Comparison of ENCODE assay signal across 9 cellular contexts in genomic region chr2:55283083-55283482, GRCh38. TPM values are rescaled to one million over a fixed set of nuclear protein-coding genes. Genes with fewer than 3 reads are reported as not detected.
A peak's percentile ranks its signal among the peaks of the same experiment; 100 is the strongest.
DNase-seq lines count a peak whose midpoint lies in the region; ATAC-seq, FAIRE-seq and TF ChIP-seq lines count a peak whose summit lies in the region.
"Had no signal": no experiment of that assay in that cellular context is flagged by ENCODE, and none has a peak within 500 bp of the region (broad histone marks: within the 10 kb centered on the region; RNA-seq: fewer than 3 reads in every experiment).

No MANE protein-coding gene starts in this region.

- TF ChIP-seq CTCF in fibroblast of villous mesenchyme (IDR thresholded peaks at IDR 0.05; ENCODE audit: insufficient read depth, low read depth, low read length), result no peak

- no peaks in the 10 kb centered on the region for H3K9me3 Mint-ChIP-seq in activated T-cell treated with anti-CD3 and anti-CD28 coated beads, Interleukin-2, amount 50 U/mL, for 72 hours
- no peaks in the 10 kb centered on the region for H3K9me3 Mint-ChIP-seq in T-cell
- no peaks in the 10 kb centered on the region for H3K9me3 Mint-ChIP-seq in stimulated activated naive CD8-positive, alpha-beta T cell treated with anti-CD3 and anti-CD28 coated beads, Interleukin-15, amount 100 ng/mL, for 72 hours

- FAIRE-seq in HTR-8/SVneo (lab: Jason Lieb, UNC), result no peak

- H3K4me3 ChIP-seq in fibroblast of villous mesenchyme (ENCODE audit: low read depth, low read length), result peak overlapping the region; percentile 84

- H3K4me3 Mint-ChIP-seq in activated T-cell treated with anti-CD3 and anti-CD28 coated beads, Interleukin-2, amount 50 U/mL, for 72 hours, result peak overlapping the region; percentile 37 to 89
- H3K4me3 Mint-ChIP-seq in T-cell, result peak overlapping the region; percentile 72 to 89 (median 89)
- H3K4me3 Mint-ChIP-seq in stimulated activated naive CD8-positive, alpha-beta T cell treated with anti-CD3 and anti-CD28 coated beads, Interleukin-15, amount 100 ng/mL, for 72 hours, result peak overlapping the region; percentile 60 to 96

- DNase-seq in activated T-cell treated with anti-CD3 and anti-CD28 coated beads, Interleukin-2, amount 50 U/mL, for 72 hours, result no peak
- DNase-seq in activated T-cell treated with anti-CD3 and anti-CD28 coated beads, Interleukin-2, amount 50 U/mL, for 1 hour, result no peak
- DNase-seq in T-cell (no peak), fibroblast of villous mesenchyme (ENCODE audit: low read depth) (no peak), NCI-H1694 treated with DMSO at 0.1 percent for 48 hours (lab: John Stamatoyannopoulos, UW) (no peak), HTR-8/SVneo (ENCODE audit: insufficient read length, low spot score) (no peak)
- no peak for DNase-seq in stimulated activated naive CD8-positive, alpha-beta T cell treated with anti-CD3 and anti-CD28 coated beads, Interleukin-15, amount 100 ng/mL, for 72 hours
- DNase-seq: stimulated activated naive CD4-positive, alpha-beta T cell treated with Interleukin-2 at 50 U/mL for 16 hours had no signal

- ATAC-seq in activated T-cell treated with anti-CD3 and anti-CD28 coated beads, Interleukin-2, amount 50 U/mL, for 72 hours (replicated peaks in 1 of 2), result no peak
- ATAC-seq in T-cell (replicated peaks in 1 of 4), result no peak
- no peak for ATAC-seq in stimulated activated naive CD8-positive, alpha-beta T cell treated with anti-CD3 and anti-CD28 coated beads, Interleukin-15, amount 100 ng/mL, for 72 hours
- ATAC-seq in HG03378 (IDR thresholded peaks at IDR 0.05; ENCODE audit: unreplicated experiment), result no peak

- POLR2A ChIA-PET in T-cell (lab: Charles Lee), result no interaction called here

- CTCF ChIA-PET in T-cell (lab: Charles Lee), result no interaction called here

- H3K27ac Mint-ChIP-seq in activated T-cell treated with anti-CD3 and anti-CD28 coated beads, Interleukin-2, amount 50 U/mL, for 72 hours, result no peak overlapping the region
- H3K27ac Mint-ChIP-seq in T-cell, result peak overlapping the region in 1 of 2 donors; percentile 59
- peak overlapping the region in 1 of 2 donors; percentile 55 for H3K27ac Mint-ChIP-seq in stimulated activated naive CD8-positive, alpha-beta T cell treated with anti-CD3 and anti-CD28 coated beads, Interleukin-15, amount 100 ng/mL, for 72 hours

- H3K36me3 Mint-ChIP-seq in activated T-cell treated with anti-CD3 and anti-CD28 coated beads, Interleukin-2, amount 50 U/mL, for 72 hours (ENCODE audit: insufficient read depth in 2 of 2), result no peaks in the 10 kb centered on the region
- H3K36me3 Mint-ChIP-seq in T-cell, result no peaks in the 10 kb centered on the region

- H3K4me1 Mint-ChIP-seq in activated T-cell treated with anti-CD3 and anti-CD28 coated beads, Interleukin-2, amount 50 U/mL, for 72 hours (ENCODE audit: low read depth), result peaks cover 24% of the 10 kb centered on the region
- H3K4me1 Mint-ChIP-seq in T-cell, result peaks cover 22 to 40% (median 28%) of the 10 kb centered on the region in 3 donors
- peaks cover 19% of the 10 kb centered on the region for H3K4me1 Mint-ChIP-seq in stimulated activated naive CD8-positive, alpha-beta T cell treated with anti-CD3 and anti-CD28 coated beads, Interleukin-15, amount 100 ng/mL, for 72 hours

- H3K27me3 Mint-ChIP-seq in activated T-cell treated with anti-CD3 and anti-CD28 coated beads, Interleukin-2, amount 50 U/mL, for 72 hours (ENCODE audit: low read depth), result no peaks in the 10 kb centered on the region
- no peaks in the 10 kb centered on the region for H3K27me3 Mint-ChIP-seq in T-cell
- no peaks in the 10 kb centered on the region for H3K27me3 Mint-ChIP-seq in stimulated activated naive CD8-positive, alpha-beta T cell treated with anti-CD3 and anti-CD28 coated beads, Interleukin-15, amount 100 ng/mL, for 72 hours

RNA-seq across cellular contexts. Expression of gene MTIF2, which starts 14.1 kb away (rescaled TPM):
- total RNA-seq in activated T-cell treated with anti-CD3 and anti-CD28 coated beads, Interleukin-2, amount 50 U/mL, for 72 hours, result 10 to 100 TPM; 49.8 to 55.7 TPM
- total RNA-seq in T-cell (10 to 100 TPM; 21.1 to 31.5 (median 29.4) TPM), fibroblast of villous mesenchyme (37.0 and 40.2 TPM in 2 replicates)

RNA-seq across cellular contexts. Expression of gene RPS27A, which starts 50.6 kb away (rescaled TPM):
- total RNA-seq in activated T-cell treated with anti-CD3 and anti-CD28 coated beads, Interleukin-2, amount 50 U/mL, for 72 hours, result 1,000 to 10,000 TPM; 1,242 to 1,391 TPM
- total RNA-seq in T-cell (1,000 to 10,000 TPM; 1,619 to 1,934 (median 1,876) TPM), fibroblast of villous mesenchyme (585 and 694 TPM in 2 replicates)

RNA-seq across cellular contexts. Expression of gene CLHC1, which starts 51.0 kb away (rescaled TPM):
- total RNA-seq in activated T-cell treated with anti-CD3 and anti-CD28 coated beads, Interleukin-2, amount 50 U/mL, for 72 hours, result 10 to 100 TPM; 12.3 to 15.5 TPM
- total RNA-seq in T-cell, result 10 to 100 TPM in 2 of 5 donors, 1 to 10 TPM in 3; 5.7 to 14.3 (median 9.2) TPM
- total RNA-seq in fibroblast of villous mesenchyme, result 14.8 and 18.1 TPM in 2 replicates
